In genomic region chr16:31498493-31498892, GRCh38 we compare ENCODE assay signal across 10 cellular contexts. TPM values are rescaled to one million over a fixed set of nuclear protein-coding genes. Genes with fewer than 3 reads are reported as not detected.
"Had no signal": no experiment of that assay in that cellular context is flagged by ENCODE, and none has a peak within 500 bp of the region (broad histone marks: within the 10 kb centered on the region; RNA-seq: fewer than 3 reads in every experiment).

No MANE protein-coding gene starts in this region.

- H3K27ac Mint-ChIP-seq: GM23338 had no signal

- H3K9me3 Mint-ChIP-seq: GM23338, H9 had no signal

- H3K27ac ChIP-seq: HL-60 had no signal

- DNase-seq: H9, HCEC 1CT, IMR-90, KG1 had no signal

- H3K4me2 ChIP-seq: GM23338 had no signal

- H3K4me3 ChIP-seq: GM23338, K562 had no signal

- H2AFZ ChIP-seq: GM23338 had no signal

- ATAC-seq: GM23338, K562 had no signal

- FAIRE-seq: H1, H54, K562 had no signal

- H3K4me3 Mint-ChIP-seq: GM23338, H9 had no signal

RNA-seq across cellular contexts. Expression of gene SLC5A2, which starts 15.6 kb away (rescaled TPM):
- total RNA-seq: HT1080, IMR-90 had no signal
- polyA plus RNA-seq: IMR-90 had no signal

RNA-seq across cellular contexts. Expression of gene AHSP, which starts 29.2 kb away (rescaled TPM):
- total RNA-seq: GM23338, H9, HT1080, IMR-90 had no signal
- polyA plus RNA-seq: IMR-90 had no signal
